In genomic region chr16:72442381-72443158, GRCh38 we compare ENCODE assay signal across 1 cellular context.
TF ChIP-seq lines count a peak whose summit lies in the region.

No MANE protein-coding gene starts in this region.

TF ChIP-seq in HepG2, 621 proteins besides CTCF, POLR2A, EP300 and RAD21 (continued from another document):
- TF ChIP-seq TCF7 (IDR thresholded peaks at IDR 0.05; ENCODE audit: low read depth) (peak; percentile 55; the same call in 1 of the 2 replicates), ZBTB7B (CRISPR knock-in tag; IDR thresholded peaks at IDR 0.05) (peak; percentile 61; the same call in 1 of the 2 replicates), NCOA5 (CRISPR knock-in tag; IDR thresholded peaks at IDR 0.05) (no peak), MBD4 (IDR thresholded peaks at IDR 0.05; ENCODE audit: borderline replicate concordance, low read length) (no peak), ELF3 (CRISPR knock-in tag; IDR thresholded peaks at IDR 0.05) (peak; percentile 82), ZNF224 (CRISPR knock-in tag; IDR thresholded peaks at IDR 0.05) (no peak), SOX13 (IDR thresholded peaks at IDR 0.05) (peak; percentile 69; the same call in 1 of the 2 replicates), SOX13 (CRISPR knock-in tag; conservative IDR thresholded peaks at IDR 0.05 in 1 of 2, IDR thresholded peaks at IDR 0.05 in 1 of 2) (peak in 1 of 2 experiments; percentile 96; a peak in 2 of 4 replicates), ZFP37 (CRISPR knock-in tag; IDR thresholded peaks at IDR 0.05; ENCODE audit: borderline replicate concordance) (no peak), LCORL (IDR thresholded peaks at IDR 0.05) (no peak), LCORL (CRISPR knock-in tag; IDR thresholded peaks at IDR 0.05) (peak; percentile 51; the same call in 1 of the 2 replicates), HNRNPL (IDR thresholded peaks at IDR 0.05; ENCODE audit: low read depth, low read length) (no peak), ZNF674 (CRISPR knock-in tag; IDR thresholded peaks at IDR 0.05; ENCODE audit: low read depth) (no peak)
- TF ChIP-seq, protein P1, sequence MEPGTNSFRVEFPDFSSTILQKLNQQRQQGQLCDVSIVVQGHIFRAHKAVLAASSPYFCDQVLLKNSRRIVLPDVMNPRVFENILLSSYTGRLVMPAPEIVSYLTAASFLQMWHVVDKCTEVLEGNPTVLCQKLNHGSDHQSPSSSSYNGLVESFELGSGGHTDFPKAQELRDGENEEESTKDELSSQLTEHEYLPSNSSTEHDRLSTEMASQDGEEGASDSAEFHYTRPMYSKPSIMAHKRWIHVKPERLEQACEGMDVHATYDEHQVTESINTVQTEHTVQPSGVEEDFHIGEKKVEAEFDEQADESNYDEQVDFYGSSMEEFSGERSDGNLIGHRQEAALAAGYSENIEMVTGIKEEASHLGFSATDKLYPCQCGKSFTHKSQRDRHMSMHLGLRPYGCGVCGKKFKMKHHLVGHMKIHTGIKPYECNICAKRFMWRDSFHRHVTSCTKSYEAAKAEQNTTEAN (CRISPR knock-in tag; conservative IDR thresholded peaks at IDR 0.05): peak; percentile 97
